ENCODE assay signal across 17 cellular contexts in the genomic region with DNA sequence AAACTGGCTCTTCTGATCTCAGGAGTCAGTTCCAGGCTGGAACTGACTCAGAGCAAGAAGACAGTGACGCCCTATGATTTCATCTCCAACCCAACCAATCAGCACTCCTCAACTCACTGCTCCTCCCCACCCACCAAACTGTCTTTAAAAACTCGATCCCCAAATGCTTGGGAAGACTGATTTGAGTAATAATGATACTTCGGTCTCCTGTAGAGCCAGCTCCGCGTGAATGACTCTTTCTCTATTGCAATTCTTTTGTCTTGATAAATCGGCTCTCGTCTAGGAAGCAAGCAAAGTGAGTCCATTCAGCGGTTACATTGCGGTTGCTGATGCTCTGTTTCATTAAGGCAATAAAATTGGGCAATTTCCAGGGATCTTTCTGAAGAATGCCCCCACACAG.
"Had no signal": no experiment of that assay in that cellular context is flagged by ENCODE, and none has a peak within 500 bp of the region (broad histone marks: within the 10 kb centered on the region; RNA-seq: fewer than 3 reads in every experiment).

No MANE protein-coding gene starts in this region.

- H3K27ac Mint-ChIP-seq: activated CD4-positive, alpha-beta memory T cell treated with anti-CD3 and anti-CD28 coated beads for 36 hours; activated naive CD8-positive, alpha-beta T cell treated with anti-CD3 and anti-CD28 coated beads for 36 hours; natural killer cell; T-helper 2 cell treated with Interferon-gamma antibody and Interleukin-4, amounts not matched to agents 5 μg/mL and 100 μg/mL, for 36 hours; type B pancreatic cell had no signal

- H3K4me3 Mint-ChIP-seq: activated CD4-positive, alpha-beta memory T cell treated with anti-CD3 and anti-CD28 coated beads for 36 hours; activated naive CD8-positive, alpha-beta T cell treated with anti-CD3 and anti-CD28 coated beads for 36 hours; activated T-cell treated with anti-CD3 and anti-CD28 coated beads, Interleukin-2, amount 50 U/mL, for 4 hours; natural killer cell; T-helper 2 cell treated with Interferon-gamma antibody and Interleukin-4, amounts not matched to agents 5 μg/mL and 100 μg/mL, for 36 hours; type B pancreatic cell had no signal

- H3K27ac ChIP-seq: breast epithelium, suprapubic skin had no signal

- H3K27me3 ChIP-seq: breast epithelium, suprapubic skin had no signal

- H3K9me3 ChIP-seq: suprapubic skin had no signal

- H3K4me1 ChIP-seq: breast epithelium, suprapubic skin had no signal

- ATAC-seq: activated T-cell treated with anti-CD3 and anti-CD28 coated beads, Interleukin-2, amount 50 U/mL, for 4 hours; left cardiac atrium; mucosa of descending colon; natural killer cell; stimulated activated naive CD8-positive, alpha-beta T cell treated with anti-CD3 and anti-CD28 coated beads, Interleukin-15, Interleukin-2, amounts not matched to agents 100 U/mL and 50 U/mL, for 24 hours had no signal

- H3K4me3 ChIP-seq: breast epithelium, mucosa of descending colon, suprapubic skin had no signal

- DNase-seq: activated CD4-positive, alpha-beta memory T cell treated with anti-CD3 and anti-CD28 coated beads for 36 hours; activated gamma-delta T cell; activated naive CD8-positive, alpha-beta T cell treated with anti-CD3 and anti-CD28 coated beads for 36 hours; activated T-cell treated with anti-CD3 and anti-CD28 coated beads, Interleukin-2, amount 50 U/mL, for 4 hours; foreskin melanocyte; head of caudate nucleus; left cardiac atrium; mammary epithelial cell; mucosa of descending colon; natural killer cell; stimulated activated CD4-positive, alpha-beta T cell treated with anti-CD3 and anti-CD28 coated beads, Interleukin-2, amount 100 ng/mL, for 48 hours; stimulated activated naive CD8-positive, alpha-beta T cell treated with anti-CD3 and anti-CD28 coated beads, Interleukin-15, Interleukin-2, amounts not matched to agents 100 U/mL and 50 U/mL, for 24 hours; SW 1271 had no signal

- H3K9me3 Mint-ChIP-seq: type B pancreatic cell had no signal

- H3K36me3 ChIP-seq: breast epithelium, suprapubic skin had no signal

- H3K36me3 Mint-ChIP-seq: activated CD4-positive, alpha-beta memory T cell treated with anti-CD3 and anti-CD28 coated beads for 36 hours; activated naive CD8-positive, alpha-beta T cell treated with anti-CD3 and anti-CD28 coated beads for 36 hours; natural killer cell; type B pancreatic cell had no signal

- H3K27me3 Mint-ChIP-seq: activated CD4-positive, alpha-beta memory T cell treated with anti-CD3 and anti-CD28 coated beads for 36 hours; activated naive CD8-positive, alpha-beta T cell treated with anti-CD3 and anti-CD28 coated beads for 36 hours; type B pancreatic cell had no signal

- H3K4me1 Mint-ChIP-seq: activated naive CD8-positive, alpha-beta T cell treated with anti-CD3 and anti-CD28 coated beads for 36 hours; natural killer cell had no signal
